Comparison of ENCODE assay signal across 8 cellular contexts in the genomic region with DNA sequence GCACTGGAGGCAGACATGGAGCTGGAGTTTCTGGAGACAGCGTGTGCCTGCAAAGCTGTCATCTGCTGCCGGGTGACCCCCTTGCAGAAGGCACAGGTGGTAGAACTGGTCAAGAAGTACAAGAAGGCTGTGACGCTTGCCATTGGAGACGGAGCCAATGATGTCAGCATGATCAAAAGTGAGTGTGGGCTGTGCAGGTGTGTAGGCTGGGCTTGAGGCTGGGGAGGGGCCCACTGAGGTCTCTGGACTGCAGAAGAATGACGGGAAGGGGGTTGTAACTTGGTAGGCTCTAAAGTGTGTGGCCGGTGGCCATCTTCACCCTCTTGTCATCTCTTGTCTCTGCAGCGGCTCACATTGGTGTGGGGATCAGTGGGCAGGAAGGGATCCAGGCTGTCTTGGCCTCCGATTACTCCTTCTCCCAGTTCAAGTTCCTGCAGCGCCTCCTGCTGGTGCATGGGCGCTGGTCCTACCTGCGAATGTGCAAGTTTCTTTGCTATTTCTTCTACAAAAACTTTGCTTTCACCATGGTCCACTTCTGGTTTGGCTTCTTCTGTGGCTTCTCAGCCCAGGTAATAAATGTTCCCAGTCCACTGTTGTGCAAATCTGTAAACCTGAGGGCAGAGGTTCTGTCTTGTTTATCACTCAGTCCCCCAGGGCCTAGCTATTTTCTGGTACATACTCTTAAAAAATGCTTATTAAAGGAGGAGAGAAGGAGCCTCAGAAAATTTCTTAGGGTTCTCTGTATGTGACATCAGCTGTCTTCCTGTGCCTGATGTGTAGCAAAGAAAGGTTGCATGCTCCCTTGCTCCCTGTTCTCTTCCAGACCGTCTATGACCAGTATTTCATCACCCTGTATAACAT. TPM values are rescaled to one million over a fixed set of nuclear protein-coding genes. Genes with fewer than 3 reads are reported as not detected.
DNase-seq lines count a peak whose midpoint lies in the region; ATAC-seq and TF ChIP-seq lines count a peak whose summit lies in the region.

No MANE protein-coding gene starts in this region.

- peak; percentile 49 to 59 for TF ChIP-seq CTCF in Caco-2 (IDR thresholded peaks at IDR 0.05; ENCODE audit: insufficient read depth in 1 of 2, low read depth in 1 of 2, low read length in 1 of 2, severe bottlenecking in 1 of 2, unreplicated experiment in 1 of 2)
- TF ChIP-seq CTCF in LNCaP clone FGC (IDR thresholded peaks at IDR 0.05; ENCODE audit: control insufficient read depth, extremely low read depth, insufficient read depth): peak; percentile 89
- peak; percentile 68 for TF ChIP-seq CTCF in epithelial cell of esophagus (IDR thresholded peaks at IDR 0.05; ENCODE audit: insufficient read depth, low read depth, low read length, missing control alignments)
- TF ChIP-seq CTCF in progenitor cell of endocrine pancreas (IDR thresholded peaks at IDR 0.05; ENCODE audit: unreplicated experiment): peak; percentile 68

- 0 out of 2 replicates have a peak, but pooled peaks cover 3% of the 10 kb centered on the region for H3K36me3 ChIP-seq in Caco-2 (ENCODE audit: control insufficient read depth, insufficient read depth, low read length)

- no peaks in the 10 kb centered on the region for H3K27me3 ChIP-seq in Caco-2 (replicated peaks; ENCODE audit: control insufficient read depth, insufficient read depth, low read length)

- H3K4me3 ChIP-seq in Caco-2 (ENCODE audit: low read depth, low read length) (no peak overlapping the region), LNCaP clone FGC (ENCODE audit: low read depth, low read length) (no peak overlapping the region), epithelial cell of esophagus (ENCODE audit: low read length) (no peak overlapping the region)

- H3K9me3 ChIP-seq in Caco-2: no peaks in the 10 kb centered on the region

- POLR2A ChIA-PET in Caco-2 (lab: Charles Lee): interaction anchor here (1.1 kb wide), 1 partner anchor 10 kb away, joined by 3 read pairs; no protein-coding TSS in a partner anchor
- POLR2A ChIA-PET in activated CD4-positive, alpha-beta memory T cell treated with anti-CD3 and anti-CD28 coated beads for 36 hours (lab: Charles Lee): interaction anchor here (0.9 to 1.1 kb wide), 2 partner anchors 16 to 19 kb away, joined by 3 to 4 read pairs; no protein-coding TSS in a partner anchor

- H3K36me3 Mint-ChIP-seq in Caco-2 (ENCODE audit: insufficient read depth, unreplicated experiment) (peaks cover 6% of the 10 kb centered on the region), progenitor cell of endocrine pancreas (ENCODE audit: insufficient read depth) (peaks cover 36% of the 10 kb centered on the region)
- H3K36me3 Mint-ChIP-seq in activated CD4-positive, alpha-beta memory T cell treated with anti-CD3 and anti-CD28 coated beads for 36 hours: peaks cover 82% of the 10 kb centered on the region

- H3K27me3 Mint-ChIP-seq in Caco-2 (ENCODE audit: insufficient read depth, unreplicated experiment): no peaks in the 10 kb centered on the region
- no peaks in the 10 kb centered on the region for H3K27me3 Mint-ChIP-seq in activated CD4-positive, alpha-beta memory T cell treated with anti-CD3 and anti-CD28 coated beads for 36 hours
- no peaks in the 10 kb centered on the region for H3K27me3 Mint-ChIP-seq in progenitor cell of endocrine pancreas

- no peaks in the 10 kb centered on the region for H3K4me1 ChIP-seq in Caco-2

- H3K9me3 Mint-ChIP-seq in Caco-2 (ENCODE audit: unreplicated experiment) (no peaks in the 10 kb centered on the region), progenitor cell of endocrine pancreas (ENCODE audit: low read depth) (no peaks in the 10 kb centered on the region)
- H3K9me3 Mint-ChIP-seq in activated CD4-positive, alpha-beta memory T cell treated with anti-CD3 and anti-CD28 coated beads for 36 hours: no peaks in the 10 kb centered on the region

- H3K4me1 Mint-ChIP-seq in Caco-2 (ENCODE audit: low read depth, unreplicated experiment) (no peaks in the 10 kb centered on the region), progenitor cell of endocrine pancreas (ENCODE audit: low read depth) (no peaks in the 10 kb centered on the region)
- H3K4me1 Mint-ChIP-seq in activated CD4-positive, alpha-beta memory T cell treated with anti-CD3 and anti-CD28 coated beads for 36 hours (ENCODE audit: low read depth): peaks cover 77% of the 10 kb centered on the region

- DNase-seq in Caco-2: peak in 1 of 2 experiments; percentile 51
- DNase-seq in LNCaP clone FGC (ENCODE audit: low read depth): peak; percentile 42
- peak; percentile 88 for DNase-seq in activated CD4-positive, alpha-beta memory T cell treated with anti-CD3 and anti-CD28 coated beads for 36 hours
- DNase-seq in epithelial cell of esophagus (ENCODE audit: low read depth): peak; percentile 59
- DNase-seq in progenitor cell of endocrine pancreas (ENCODE audit: low spot score, unreplicated experiment): no peak
- no peak for DNase-seq in NCI-H524 treated with DMSO at 0.1 percent for 48 hours (lab: John Stamatoyannopoulos, UW)
- no peak for DNase-seq in NCI-H1436 treated with DMSO at 0.1 percent for 48 hours (lab: John Stamatoyannopoulos, UW)
- no peak for DNase-seq in sciatic nerve (ENCODE audit: low spot score)

- intact Hi-C loops in Caco-2 (cut with micrococcal nuclease; ENCODE audit: unreplicated experiment) (no loop called here), sciatic nerve (cut with DNase I) (no loop called here)
- intact Hi-C loops in activated CD4-positive, alpha-beta memory T cell treated with anti-CD3 and anti-CD28 coated beads for 36 hours (cut with micrococcal nuclease): no loop called here

- H3K4me3 Mint-ChIP-seq in Caco-2 (ENCODE audit: unreplicated experiment) (no peak overlapping the region), progenitor cell of endocrine pancreas (ENCODE audit: low read depth) (no peak overlapping the region)
- peak overlapping the region; percentile 61 for H3K4me3 Mint-ChIP-seq in activated CD4-positive, alpha-beta memory T cell treated with anti-CD3 and anti-CD28 coated beads for 36 hours

- BruUV-seq in Caco-2 (replicated peaks; lab: Mats Ljungman, UMichigan): no TSS peak

- H3K27ac Mint-ChIP-seq in Caco-2 (ENCODE audit: unreplicated experiment) (no peak overlapping the region), progenitor cell of endocrine pancreas (no peak overlapping the region)
- H3K27ac Mint-ChIP-seq in activated CD4-positive, alpha-beta memory T cell treated with anti-CD3 and anti-CD28 coated beads for 36 hours: peak overlapping the region; percentile 95

- CTCF ChIA-PET in Caco-2 (lab: Charles Lee): interaction anchor here (0.6 to 2.9 kb wide), 3 partner anchors 10 to 73 kb away, joined by 3 to 8 read pairs (median 3); no protein-coding TSS in a partner anchor
- CTCF ChIA-PET in activated CD4-positive, alpha-beta memory T cell treated with anti-CD3 and anti-CD28 coated beads for 36 hours (lab: Charles Lee): interaction anchor here (0.6 to 13.9 kb wide), 30 partner anchors 10 to 201 kb away, joined by 3 to 177 read pairs (median 4); a partner anchor contains a TSS

- ATAC-seq in sciatic nerve: no peak

RNA-seq across cellular contexts. Expression of a gene that starts 19.9 kb away (rescaled TPM):
- 10.5 and 10.6 TPM in 2 replicates for total RNA-seq in Caco-2 (2022)
- total RNA-seq in activated CD4-positive, alpha-beta memory T cell treated with anti-CD3 and anti-CD28 coated beads for 36 hours: 10 to 100 TPM; 58.5 to 59.9 TPM
- total RNA-seq in progenitor cell of endocrine pancreas: 45.9 and 47.4 TPM in 2 replicates
- total RNA-seq in sciatic nerve: 78.3 TPM

RNA-seq across cellular contexts. Expression of a gene that starts 24.3 kb away (rescaled TPM):
- total RNA-seq in Caco-2 (2022): 0.50 and 1.3 TPM in 2 replicates
- not detected for total RNA-seq in activated CD4-positive, alpha-beta memory T cell treated with anti-CD3 and anti-CD28 coated beads for 36 hours
- 0.64 and 0.96 TPM in 2 replicates for total RNA-seq in progenitor cell of endocrine pancreas
- total RNA-seq in sciatic nerve: not detected

RNA-seq across cellular contexts. Expression of a gene that starts 59.9 kb away (rescaled TPM):
- 4.9 and 5.8 TPM in 2 replicates for total RNA-seq in Caco-2 (2022)
- 10 to 100 TPM; 30.2 to 30.5 TPM for total RNA-seq in activated CD4-positive, alpha-beta memory T cell treated with anti-CD3 and anti-CD28 coated beads for 36 hours
- 2.0 and 3.1 TPM in 2 replicates for total RNA-seq in progenitor cell of endocrine pancreas
- 26.6 TPM for total RNA-seq in sciatic nerve

Comparison
In these comparisons a context has a peak if more than half of its experiments do, and no peak if none do; other contexts are left out.
1. DNase-seq: peak in LNCaP clone FGC (single experiment), activated CD4-positive, alpha-beta memory T cell treated with anti-CD3 and anti-CD28 coated beads for 36 hours (single experiment) and epithelial cell of esophagus (single experiment); none in progenitor cell of endocrine pancreas (single experiment), NCI-H524 treated with DMSO at 0.1 percent for 48 hours (single experiment), NCI-H1436 treated with DMSO at 0.1 percent for 48 hours (single experiment) and sciatic nerve (single experiment).
2. Peak in every context shown above with its lines, with median percentiles within 50 percentile points of each other: CTCF ChIP-seq.